ENCODE assay signal across 4 cellular contexts in the genomic region with DNA sequence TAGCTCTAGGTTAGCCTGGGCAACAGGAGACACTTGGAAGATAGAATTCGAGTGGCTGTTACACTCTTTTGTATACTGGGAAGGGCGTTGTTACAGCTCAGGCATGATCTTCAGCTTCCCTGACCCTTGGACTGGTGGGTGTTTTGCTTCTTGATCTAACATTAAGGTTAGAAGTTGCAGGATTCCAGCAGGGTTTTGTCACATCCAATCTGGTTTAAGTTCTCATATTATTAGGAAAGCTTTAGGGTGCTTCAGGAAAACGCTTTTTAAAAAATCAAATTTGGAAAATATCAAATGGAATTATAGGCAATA. TPM values are rescaled to one million over a fixed set of nuclear protein-coding genes. Genes with fewer than 3 reads are reported as not detected.
"Had no signal": no experiment of that assay in that cellular context is flagged by ENCODE, and none has a peak within 500 bp of the region (broad histone marks: within the 10 kb centered on the region; RNA-seq: fewer than 3 reads in every experiment).

No MANE protein-coding gene starts in this region.

RNA-seq across cellular contexts. Expression of gene HJV, which starts 29.1 kb away (rescaled TPM):
- total RNA-seq: kidney, lower leg skin, occipital lobe, sciatic nerve had no signal
